1 cellular context compared by ENCODE assay signal in genomic region chr2:235516257-235516656, GRCh38.
TF ChIP-seq lines count a peak whose summit lies in the region.

No MANE protein-coding gene starts in this region.

TF ChIP-seq in K562, 482 proteins besides CTCF, POLR2A, EP300 and RAD21 (continued from another document):
- TF ChIP-seq RBM17 (IDR thresholded peaks at IDR 0.05; ENCODE audit: borderline replicate concordance, low read depth, low read length) (no peak), CBX3 (IDR thresholded peaks at IDR 0.05; ENCODE audit: borderline replicate concordance in 1 of 2, low read length in 2 of 2) (peak in 1 of 2 experiments; percentile 69; a peak in 1 of 3 replicates), HDAC2 (IDR thresholded peaks at IDR 0.05) (no peak), RFX5 (IDR thresholded peaks at IDR 0.05; ENCODE audit: low read depth, low read length) (no peak)
